In genomic region chr2:117058366-117058765, GRCh38 we compare ENCODE assay signal across 14 cellular contexts.
DNase-seq lines count a peak whose midpoint lies in the region; ATAC-seq and TF ChIP-seq lines count a peak whose summit lies in the region.
"Had no signal": no experiment of that assay in that cellular context is flagged by ENCODE, and none has a peak within 500 bp of the region (broad histone marks: within the 10 kb centered on the region; RNA-seq: fewer than 3 reads in every experiment).

No MANE protein-coding gene starts in this region.

- H3K9me3 ChIP-seq in BLaER1 (peaks cover 12% of the 10 kb centered on the region), gastroesophageal sphincter (peaks cover 0 to 17% (median 0%) of the 10 kb centered on the region in 3 donors), Caco-2 (no peaks in the 10 kb centered on the region)

- H3K27me3 ChIP-seq in BLaER1 (no peaks in the 10 kb centered on the region), gastroesophageal sphincter (no peaks in the 10 kb centered on the region), Caco-2 (replicated peaks; ENCODE audit: control insufficient read depth, insufficient read depth, low read length) (no peaks in the 10 kb centered on the region)

- no peaks in the 10 kb centered on the region for H3K9me3 Mint-ChIP-seq in Caco-2 (ENCODE audit: unreplicated experiment)

- H3K36me3 ChIP-seq in BLaER1, result no peaks in the 10 kb centered on the region
- H3K36me3 ChIP-seq in gastroesophageal sphincter, result no peaks in the 10 kb centered on the region
- H3K36me3 ChIP-seq in Caco-2 (ENCODE audit: control insufficient read depth, insufficient read depth, low read length), result no peaks in the 10 kb centered on the region

- CTCF ChIA-PET in Caco-2 (lab: Charles Lee), result no interaction called here

- no peak for TF ChIP-seq EP300 in gastroesophageal sphincter (IDR thresholded peaks at IDR 0.05)

- peaks cover 15% of the 10 kb centered on the region for H3K4me1 ChIP-seq in BLaER1
- H3K4me1 ChIP-seq in gastroesophageal sphincter, result no peaks in the 10 kb centered on the region
- no peaks in the 10 kb centered on the region for H3K4me1 ChIP-seq in Caco-2

- BruUV-seq in Caco-2 (replicated peaks; lab: Mats Ljungman, UMichigan), result no TSS peak

- no peaks in the 10 kb centered on the region for H3K36me3 Mint-ChIP-seq in Caco-2 (ENCODE audit: insufficient read depth, unreplicated experiment)
- H3K36me3 Mint-ChIP-seq: activated CD8-positive, alpha-beta memory T cell treated with anti-CD3 and anti-CD28 coated beads, Interleukin-2, amount 10 ng/mL, durations not matched to agents 7 days and 5 days had no signal

- POLR2A ChIA-PET in Caco-2 (lab: Charles Lee), result no interaction called here

- DNase-seq in NB4 (ENCODE audit: low read depth) (peak; percentile 84), NCI-H510A (lab: John Stamatoyannopoulos, UW) (no peak), Caco-2 (no peak)
- no peak for DNase-seq in activated CD4-positive, alpha-beta T cell treated with anti-CD3 and anti-CD28 coated beads, Interleukin-2, amount 50 U/mL, for 4 hours
- DNase-seq: activated CD8-positive, alpha-beta memory T cell treated with anti-CD3 and anti-CD28 coated beads, Interleukin-2, amount 10 ng/mL, durations not matched to agents 7 days and 5 days; H7; NCI-H2081 treated with DMSO at 0.1 percent for 48 hours; PC-3 had no signal

- H3K9ac ChIP-seq in BLaER1, result no peak overlapping the region

- WGBS in gastroesophageal sphincter (ENCODE audit: low coverage in 1 of 2), 2 donors, result 59% methylated on average over 3 of the region's 3 CpGs; no CpG with 5 or more reads in 1 of the 2 donors

- H3K27ac Mint-ChIP-seq in Caco-2 (ENCODE audit: unreplicated experiment), result no peak overlapping the region
- H3K27ac Mint-ChIP-seq: activated CD8-positive, alpha-beta memory T cell treated with anti-CD3 and anti-CD28 coated beads, Interleukin-2, amount 10 ng/mL, durations not matched to agents 7 days and 5 days; T-helper 2 cell treated with Interferon-gamma antibody and Interleukin-4, amounts not matched to agents 5 μg/mL and 100 μg/mL, for 36 hours had no signal

- H3K27ac ChIP-seq in BLaER1 (no peak overlapping the region), gastroesophageal sphincter (no peak overlapping the region)

- no peak for TF ChIP-seq CTCF in NB4 (IDR thresholded peaks at IDR 0.05; ENCODE audit: low read depth, low read length)
- no peak for TF ChIP-seq CTCF in gastroesophageal sphincter (IDR thresholded peaks at IDR 0.05)
- TF ChIP-seq CTCF in Caco-2 (IDR thresholded peaks at IDR 0.05; ENCODE audit: insufficient read depth in 1 of 2, low read depth in 1 of 2, low read length in 1 of 2, severe bottlenecking in 1 of 2, unreplicated experiment in 1 of 2), result no peak

- H3K27me3 Mint-ChIP-seq in Caco-2 (ENCODE audit: insufficient read depth, unreplicated experiment), result no peaks in the 10 kb centered on the region
- H3K27me3 Mint-ChIP-seq: activated CD8-positive, alpha-beta memory T cell treated with anti-CD3 and anti-CD28 coated beads, Interleukin-2, amount 10 ng/mL, durations not matched to agents 7 days and 5 days had no signal

- ATAC-seq in GM19467 (IDR thresholded peaks at IDR 0.05; ENCODE audit: unreplicated experiment) (peak; percentile 74), HG03060 (IDR thresholded peaks at IDR 0.05; ENCODE audit: low read depth, unreplicated experiment) (peak; percentile 97), gastroesophageal sphincter (no peak)
- ATAC-seq: activated CD8-positive, alpha-beta memory T cell treated with anti-CD3 and anti-CD28 coated beads, Interleukin-2, amount 10 ng/mL, durations not matched to agents 7 days and 5 days; PC-3; sciatic nerve had no signal

- no peaks in the 10 kb centered on the region for H3K4me1 Mint-ChIP-seq in Caco-2 (ENCODE audit: low read depth, unreplicated experiment)
- H3K4me1 Mint-ChIP-seq: activated CD8-positive, alpha-beta memory T cell treated with anti-CD3 and anti-CD28 coated beads, Interleukin-2, amount 10 ng/mL, durations not matched to agents 7 days and 5 days had no signal

- no peak overlapping the region for H3K4me3 Mint-ChIP-seq in Caco-2 (ENCODE audit: unreplicated experiment)
- H3K4me3 Mint-ChIP-seq: activated CD8-positive, alpha-beta memory T cell treated with anti-CD3 and anti-CD28 coated beads, Interleukin-2, amount 10 ng/mL, durations not matched to agents 7 days and 5 days; T-helper 2 cell treated with Interferon-gamma antibody and Interleukin-4, amounts not matched to agents 5 μg/mL and 100 μg/mL, for 36 hours had no signal

- intact Hi-C loops in Caco-2 (cut with micrococcal nuclease; ENCODE audit: unreplicated experiment), result no loop called here

- H3K4me3 ChIP-seq in BLaER1 (no peak overlapping the region), NB4 (ENCODE audit: low read depth, low read length) (no peak overlapping the region), gastroesophageal sphincter (no peak overlapping the region), Caco-2 (ENCODE audit: low read depth, low read length) (no peak overlapping the region)

- no peaks in the 10 kb centered on the region for H4K20me1 ChIP-seq in BLaER1

- no peak for TF ChIP-seq POLR2A in NB4 (IDR thresholded peaks at IDR 0.05; ENCODE audit: extremely low read depth, insufficient read length)
- no peak for TF ChIP-seq POLR2A in gastroesophageal sphincter (IDR thresholded peaks at IDR 0.05)

- peak overlapping the region; percentile 34; the same call in 1 of the 2 replicates for H3K4me2 ChIP-seq in BLaER1
